ENCODE assay signal across 8 cellular contexts in genomic region chr11:119726585-119727522, GRCh38. TPM values are rescaled to one million over a fixed set of nuclear protein-coding genes. Genes with fewer than 3 reads are reported as not detected.
DNase-seq lines count a peak whose midpoint lies in the region; ATAC-seq, FAIRE-seq and TF ChIP-seq lines count a peak whose summit lies in the region.

No MANE protein-coding gene starts in this region.

- peak overlapping the region; percentile 72; the same call in 1 of the 2 replicates for H2BK15ac ChIP-seq in H1 (ENCODE audit: low read length)

- intact Hi-C loops in CD4-positive, alpha-beta T cell (cut with DNase I, micrococcal nuclease): loop anchor here in 1 of 2 experiments (5.0 to 10.0 kb wide), 4 partner anchors 60 to 342 kb away; partner anchors contain the start of gene USP2

- peak; percentile 75 for FAIRE-seq in H1 (lab: Jason Lieb, UNC)

- TF ChIP-seq RAD21 in H1 (IDR thresholded peaks at IDR 0.05 in 1 of 2, conservative IDR thresholded peaks at IDR 0.05 in 1 of 2; ENCODE audit: low read depth in 2 of 2, low read length in 2 of 2): no peak; a peak in 1 of 4 replicates

- peak overlapping the region; percentile 84 for H3K4ac ChIP-seq in H1 (replicated peaks; ENCODE audit: insufficient read length, low read depth, low read length)

- H4K20me1 ChIP-seq in MM.1S (ENCODE audit: insufficient read depth, low read length) (0 out of 2 replicates have a peak, but pooled peaks cover 4% of the 10 kb centered on the region), H1 (replicated peaks in 1 of 2; ENCODE audit: control insufficient read depth in 1 of 2, insufficient read depth in 2 of 2, low read length in 2 of 2) (peaks cover 14 to 28% of the 10 kb centered on the region in 2 experiments), neural progenitor cell (ENCODE audit: low read depth) (peaks cover 59% of the 10 kb centered on the region)

- peak overlapping the region; percentile 67 for H3K4me3 Mint-ChIP-seq in CD4-positive, alpha-beta T cell
- peak overlapping the region; percentile 100 for H3K4me3 Mint-ChIP-seq in neural progenitor cell

- CTCF ChIA-PET in CD4-positive, alpha-beta T cell (lab: Charles Lee): interaction anchor here (0.9 kb wide), 1 partner anchor 11 kb away, joined by 3 read pairs; no protein-coding TSS in a partner anchor
- CTCF ChIA-PET in H1 (lab: Charles Lee; ENCODE audit: partially characterized antibody): interaction anchor here (0.6 to 10.1 kb wide), 35 partner anchors 9 to 503 kb away, joined by 3 to 171 read pairs (median 3); no protein-coding TSS in a partner anchor

- no peaks in the 10 kb centered on the region for H3K9me3 Mint-ChIP-seq in CD4-positive, alpha-beta T cell
- H3K9me3 Mint-ChIP-seq in neural progenitor cell: no peaks in the 10 kb centered on the region

- 2% methylated on average over 19 of the region's 21 CpGs; no CpG with 5 or more reads in 1 of the 2 experiments for WGBS in H1 (ENCODE audit: extremely low coverage in 1 of 2, insufficient coverage in 1 of 2, insufficient read length in 1 of 2, insufficient replicate concordance in 2 of 2, low coverage in 1 of 2, low lambda C conversion rate in 2 of 2, missing lambda C conversion rate in 1 of 2), 2 experiments

- peak overlapping the region; percentile 50 for H2BK120ac ChIP-seq in H1 (replicated peaks; ENCODE audit: low read depth, low read length)

- H3K4me1 ChIP-seq in MM.1S (ENCODE audit: low read length) (peaks cover 36% of the 10 kb centered on the region), H1 (replicated peaks in 1 of 4; ENCODE audit: control insufficient read depth in 3 of 4, insufficient read depth in 4 of 4, low read length in 3 of 4) (peaks cover 18 to 43% (median 30%) of the 10 kb centered on the region in 4 experiments), neural progenitor cell (peaks cover 57% of the 10 kb centered on the region)

- no peak overlapping the region for H3K23ac ChIP-seq in H1 (ENCODE audit: insufficient read length)

- H2BK5ac ChIP-seq in H1 (ENCODE audit: low read depth, low read length): peak overlapping the region; percentile 95; the same call in 1 of the 2 replicates

- H2AK5ac ChIP-seq in H1 (ENCODE audit: low read depth, low read length): peak overlapping the region; percentile 87; the same call in 1 of the 2 replicates

- H3K79me2 ChIP-seq in MM.1S (ENCODE audit: low read length): peaks cover 59% of the 10 kb centered on the region
- H3K79me2 ChIP-seq in H1 (ENCODE audit: control insufficient read depth in 1 of 2, insufficient read depth in 2 of 2, low read length in 2 of 2): peaks cover 26 to 66% of the 10 kb centered on the region in 2 experiments
- H3K79me2 ChIP-seq in neural progenitor cell (ENCODE audit: low read depth): peaks cover 70% of the 10 kb centered on the region

- no peak for DNase-seq in CD4-positive, alpha-beta T cell
- DNase-seq in MM.1S: no peak
- peak in 1 of 2 experiments; percentile 65 for DNase-seq in H1 (ENCODE audit: low read depth in 1 of 2, low spot score in 2 of 2)
- peak; percentile 84 for DNase-seq in neural progenitor cell (ENCODE audit: low spot score)
- DNase-seq in dedifferentiated amniotic fluid mesenchymal stem cell (ENCODE audit: extremely low spot score): no peak
- no peak for DNase-seq in ureter (ENCODE audit: low spot score)

- POLR2A ChIA-PET in CD4-positive, alpha-beta T cell (lab: Charles Lee): interaction anchor here (0.7 kb wide), 1 partner anchor 53 kb away, joined by 3 read pairs; no protein-coding TSS in a partner anchor
- POLR2A ChIA-PET in H1 (lab: Charles Lee; ENCODE audit: partially characterized antibody): interaction anchor here (0.6 to 1.9 kb wide), 9 partner anchors 9 to 69 kb away, joined by 3 to 10 read pairs (median 3); no protein-coding TSS in a partner anchor

- H3K79me1 ChIP-seq in H1 (ENCODE audit: low read depth, low read length): peaks cover 17% of the 10 kb centered on the region

- H3K27me3 Mint-ChIP-seq in CD4-positive, alpha-beta T cell: peaks cover 18% of the 10 kb centered on the region
- no peaks in the 10 kb centered on the region for H3K27me3 Mint-ChIP-seq in neural progenitor cell (ENCODE audit: insufficient read depth, low read depth)

- H3K18ac ChIP-seq in H1 (ENCODE audit: extremely low read depth, low read length): peak overlapping the region; percentile 96

- H3K4me3 ChIP-seq in MM.1S (ENCODE audit: low read length) (peak overlapping the region; percentile 86), H1 (ENCODE audit: extremely low read depth in 1 of 4, insufficient read depth in 2 of 4, low read depth in 3 of 4, low read length in 4 of 4) (peak overlapping the region; percentile 82 to 97 (median 92)), neural progenitor cell (peak overlapping the region; percentile 99)

- no peak overlapping the region for H3K14ac ChIP-seq in H1 (ENCODE audit: insufficient read length)

- H3K9ac ChIP-seq in MM.1S (ENCODE audit: low read length) (peak overlapping the region; percentile 76), H1 (replicated peaks in 1 of 4; ENCODE audit: extremely low read depth in 1 of 4, low read depth in 3 of 4, low read length in 3 of 4) (peak overlapping the region in 3 of 4 experiments; percentile 3 to 45 (median 42); a peak in 6 of 7 replicates), neural progenitor cell (no peak overlapping the region)

- no peak for ATAC-seq in CD4-positive, alpha-beta T cell (ENCODE audit: poor library complexity)
- no peak for ATAC-seq in GM18909 (IDR thresholded peaks at IDR 0.05; ENCODE audit: poor library complexity, unreplicated experiment)
- no peak for ATAC-seq in HG03354 (IDR thresholded peaks at IDR 0.05; ENCODE audit: poor library complexity, severe bottlenecking, unreplicated experiment)

- peak overlapping the region; percentile 63 for H3K56ac ChIP-seq in H1 (replicated peaks; ENCODE audit: insufficient read length, low read depth, low read length)

- H3K9me2 ChIP-seq in MM.1S (replicated peaks; ENCODE audit: insufficient read depth, low read length): no peaks in the 10 kb centered on the region

- TF ChIP-seq CTCF in CD4-positive, alpha-beta T cell (IDR thresholded peaks at IDR 0.05): no peak
- no peak for TF ChIP-seq CTCF in MM.1S (IDR thresholded peaks at IDR 0.05; ENCODE audit: low read length)
- TF ChIP-seq CTCF in H1 (IDR thresholded peaks at IDR 0.05; ENCODE audit: control extremely low read depth in 1 of 3, insufficient read depth in 1 of 3, low read depth in 1 of 3, low read length in 3 of 3): no peak
- no peak for TF ChIP-seq CTCF in neural progenitor cell (IDR thresholded peaks at IDR 0.05)

- no peak overlapping the region for H3K27ac Mint-ChIP-seq in CD4-positive, alpha-beta T cell
- H3K27ac Mint-ChIP-seq in neural progenitor cell: peak overlapping the region; percentile 66

- peaks cover 15% of the 10 kb centered on the region for H3K23me2 ChIP-seq in H1 (ENCODE audit: low read depth, low read length)

- H3K36me3 ChIP-seq in MM.1S (replicated peaks; ENCODE audit: insufficient read depth, low read length) (no peaks in the 10 kb centered on the region), H1 (ENCODE audit: control insufficient read depth in 2 of 4, insufficient read depth in 4 of 4, low read length in 3 of 4) (no peaks in the 10 kb centered on the region; a peak in 1 of 8 replicates), neural progenitor cell (no peaks in the 10 kb centered on the region)

- H4K8ac ChIP-seq in H1 (ENCODE audit: extremely low read depth, insufficient read depth, low read length): peak overlapping the region; percentile 31; the same call in 1 of the 2 replicates

- no peak for TF ChIP-seq EP300 in H1 (IDR thresholded peaks at IDR 0.05; ENCODE audit: borderline replicate concordance in 1 of 2, low read depth in 2 of 2, low read length in 2 of 2)

- no peak overlapping the region for H3K27ac ChIP-seq in CD4-positive, alpha-beta T cell (ENCODE audit: low read depth, low read length)
- peak overlapping the region; percentile 8; the same call in 1 of the 2 replicates for H3K27ac ChIP-seq in MM.1S (ENCODE audit: low read length)
- peak overlapping the region; percentile 24; the same call in 1 of the 2 replicates for H3K27ac ChIP-seq in H1 (ENCODE audit: low read depth, low read length)
- peak overlapping the region; percentile 53 for H3K27ac ChIP-seq in neural progenitor cell

- H3K36me3 Mint-ChIP-seq in CD4-positive, alpha-beta T cell (ENCODE audit: low read depth): peaks cover 4% of the 10 kb centered on the region
- H3K36me3 Mint-ChIP-seq in neural progenitor cell: no peaks in the 10 kb centered on the region

- peaks cover 5% of the 10 kb centered on the region for H3K4me1 Mint-ChIP-seq in CD4-positive, alpha-beta T cell (ENCODE audit: low read depth)
- H3K4me1 Mint-ChIP-seq in neural progenitor cell: peaks cover 67% of the 10 kb centered on the region

- peak overlapping the region; percentile 78 for H4K91ac ChIP-seq in H1 (replicated peaks; ENCODE audit: insufficient read length, low read length)

- no peak for TF ChIP-seq POLR2A in H1 (IDR thresholded peaks at IDR 0.05; ENCODE audit: control extremely low read depth in 1 of 2, low read depth in 2 of 2, low read length in 2 of 2)

- H3K27me3 ChIP-seq in CD4-positive, alpha-beta T cell (ENCODE audit: control insufficient read depth, insufficient read depth, low read length): peaks cover 22% of the 10 kb centered on the region
- H3K27me3 ChIP-seq in MM.1S (replicated peaks; ENCODE audit: insufficient read depth, low read length) (peaks cover 5% of the 10 kb centered on the region), H1 (replicated peaks in 1 of 4; ENCODE audit: control insufficient read depth in 3 of 4, extremely low read depth in 1 of 4, insufficient read depth in 3 of 4, low read length in 3 of 4) (no peaks in the 10 kb centered on the region; a peak in 2 of 7 replicates), neural progenitor cell (no peaks in the 10 kb centered on the region)

- peak overlapping the region; percentile 97 for H3K4me2 ChIP-seq in MM.1S (ENCODE audit: low read depth, low read length)
- H3K4me2 ChIP-seq in H1 (ENCODE audit: insufficient read depth in 1 of 2, low read depth in 2 of 2, low read length in 2 of 2): peak overlapping the region; percentile 95
- H3K4me2 ChIP-seq in neural progenitor cell: peak overlapping the region; percentile 97

- H2BK12ac ChIP-seq in H1 (ENCODE audit: low read depth, low read length): peak overlapping the region; percentile 86; the same call in 1 of the 2 replicates

- peak overlapping the region; percentile 80 for H4K5ac ChIP-seq in H1 (ENCODE audit: insufficient read length, low read depth, low read length)

- H2BK20ac ChIP-seq in H1 (ENCODE audit: low read length): peak overlapping the region; percentile 88; the same call in 1 of the 2 replicates

- peak overlapping the region; percentile 47; the same call in 1 of the 2 replicates for H2AFZ ChIP-seq in MM.1S (ENCODE audit: low read length)
- no peak overlapping the region for H2AFZ ChIP-seq in H1 (ENCODE audit: low read length)
- no peak overlapping the region for H2AFZ ChIP-seq in neural progenitor cell (replicated peaks)

- H3F3A ChIP-seq in MM.1S (ENCODE audit: insufficient read depth, low read length) (peaks cover 20% of the 10 kb centered on the region; the same call in 1 of the 2 replicates), neural progenitor cell (ENCODE audit: low read depth) (peaks cover 25% of the 10 kb centered on the region)

- no peaks in the 10 kb centered on the region for H3K9me3 ChIP-seq in CD4-positive, alpha-beta T cell (ENCODE audit: control insufficient read depth, low read length)
- H3K9me3 ChIP-seq in MM.1S (replicated peaks; ENCODE audit: insufficient read depth, low read length) (no peaks in the 10 kb centered on the region), H1 (ENCODE audit: insufficient read depth in 2 of 2, low read depth in 1 of 2, low read length in 1 of 2) (no peaks in the 10 kb centered on the region), neural progenitor cell (ENCODE audit: low read depth) (no peaks in the 10 kb centered on the region)

RNA-seq across cellular contexts. Expression of gene NECTIN1, which starts 2.1 kb away (rescaled TPM):
- total RNA-seq in CD4-positive, alpha-beta T cell: 1 to 10 TPM; 2.5 to 3.4 TPM
- total RNA-seq in H1 (2021; fragmentation: NEBNext Ultra II Directional; extraction: Animal tissue kit (Norgen Biotek cat#: 25700)): 97.6 and 97.7 TPM in 2 replicates
- 43.2 and 63.0 TPM in 2 replicates for polyA plus RNA-seq in H1 (2011; rRNA removed)
- polyA plus RNA-seq in H1 (2011; cell fraction: cytosol; rRNA removed): 43.8 TPM
- 74.6 TPM for polyA plus RNA-seq in H1 (2011; cell fraction: nucleus; rRNA removed)
- 69.0 to 102 TPM (median 89.4 TPM) in 4 replicates for polyA plus RNA-seq in H1 (2012, experiment 1 of 2)
- polyA plus RNA-seq in H1 (2012, experiment 2 of 2): 73.5 TPM
- polyA plus RNA-seq in H1 (2013, experiment 1 of 2): 93.0 TPM
- 97.4 TPM for polyA plus RNA-seq in H1 (2013, experiment 2 of 2)
- 104 and 120 TPM in 2 replicates for polyA minus RNA-seq in H1 (2011; rRNA and poly(A)+ RNA removed)
- 68.6 TPM for polyA minus RNA-seq in H1 (2011; cell fraction: cytosol; rRNA and poly(A)+ RNA removed)
- 58.5 TPM for polyA minus RNA-seq in H1 (2011; cell fraction: nucleus; rRNA and poly(A)+ RNA removed)
- total RNA-seq in neural progenitor cell (ENCODE audit: low replicate concordance) (19.5 and 27.4 TPM in 2 replicates), ureter (232 TPM)
